17 cellular contexts compared by ENCODE assay signal in the genomic region with DNA sequence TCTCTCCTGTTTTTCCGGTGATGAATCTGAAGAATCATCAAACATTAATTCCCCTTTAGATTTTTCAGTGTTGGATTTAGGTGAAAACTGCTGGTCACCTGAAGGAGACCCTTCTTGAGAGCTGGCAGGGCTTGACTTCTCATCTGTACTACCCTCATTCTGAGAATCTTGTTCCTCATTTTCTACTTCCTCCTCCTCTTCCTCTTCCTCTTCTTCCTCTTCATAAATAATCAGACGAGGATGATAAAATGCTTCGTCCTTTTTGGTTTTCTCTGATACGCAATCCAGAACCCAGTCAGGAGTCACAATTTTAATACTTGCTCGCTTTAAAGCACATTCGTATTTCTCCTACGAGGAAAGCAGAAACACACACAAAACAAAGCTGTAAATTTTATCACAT. TPM values are rescaled to one million over a fixed set of nuclear protein-coding genes. Genes with fewer than 3 reads are reported as not detected.
DNase-seq lines count a peak whose midpoint lies in the region; ATAC-seq and TF ChIP-seq lines count a peak whose summit lies in the region.
"Had no signal": no experiment of that assay in that cellular context is flagged by ENCODE, and none has a peak within 500 bp of the region (broad histone marks: within the 10 kb centered on the region; RNA-seq: fewer than 3 reads in every experiment).

No MANE protein-coding gene starts in this region.

- no peaks in the 10 kb centered on the region for H3K4me1 ChIP-seq in Panc1 (ENCODE audit: control insufficient read depth, insufficient read depth, low read length)

- H3K27ac Mint-ChIP-seq in nephron progenitor cell = peak overlapping the region; percentile 43
- H3K27ac Mint-ChIP-seq: CD4-positive, alpha-beta T cell had no signal

- H3K27me3 Mint-ChIP-seq in nephron progenitor cell (ENCODE audit: low read depth, poor library complexity) = peaks cover 5% of the 10 kb centered on the region
- H3K27me3 Mint-ChIP-seq: CD4-positive, alpha-beta T cell had no signal

- H3K4me1 Mint-ChIP-seq in nephron progenitor cell = no peaks in the 10 kb centered on the region

- H3K9me3 ChIP-seq in Panc1 (ENCODE audit: control insufficient read depth, insufficient read depth, low read depth, low read length) (no peaks in the 10 kb centered on the region), MG63 (no peaks in the 10 kb centered on the region)

- no peak overlapping the region for H3K4me3 ChIP-seq in Panc1 (ENCODE audit: low read depth in 2 of 2, low read length in 2 of 2)
- H3K4me3 ChIP-seq in MG63 = no peak overlapping the region

- BruUV-seq in Panc1 (replicated peaks; lab: Mats Ljungman, UMichigan) = TSS peak; percentile 46

- TF ChIP-seq CTCF in Panc1 (IDR thresholded peaks at IDR 0.05) (no peak), nephron progenitor cell (IDR thresholded peaks at IDR 0.05) (no peak)

- H3K9me3 Mint-ChIP-seq in nephron progenitor cell = no peaks in the 10 kb centered on the region
- H3K9me3 Mint-ChIP-seq: CD4-positive, alpha-beta T cell had no signal

- CTCF ChIA-PET in Panc1 (lab: Charles Lee) = no interaction called here

- peaks cover 11% of the 10 kb centered on the region for H3K36me3 ChIP-seq in Panc1 (ENCODE audit: control insufficient read depth, insufficient read depth, low read length)
- H3K36me3 ChIP-seq in MG63 = peaks cover 11% of the 10 kb centered on the region; the same call in 1 of the 2 replicates

- DNase-seq in NOMO-1 treated with DMSO at 0.1 percent for 48 hours (lab: John Stamatoyannopoulos, UW; ENCODE audit: unreplicated experiment) (peak; percentile 16), NOMO-1 treated with dmso at 0.1 percent for 144 hours (lab: John Stamatoyannopoulos, UW; ENCODE audit: unreplicated experiment) (no peak), GF-D8 (lab: John Stamatoyannopoulos, UW) (peak; percentile 45), Panc1 (ENCODE audit: low read depth, low spot score) (no peak), nephron progenitor cell (no peak), MG63 (no peak)
- no peak for DNase-seq in activated CD8-positive, alpha-beta memory T cell treated with anti-CD3 and anti-CD28 coated beads, Interleukin-2, amount 50 U/mL, for 48 hours
- DNase-seq: 8988T; CD4-positive, alpha-beta T cell; DND-41; GOT3; KG1; NCI-H1436; NCI-H2029 treated with DMSO at 0.1 percent for 48 hours; NCI-H524; PC-3 had no signal

- intact Hi-C loops in Panc1 (cut with micrococcal nuclease; ENCODE audit: unreplicated experiment) = no loop called here

- no peak overlapping the region for H3K27ac ChIP-seq in Panc1 (ENCODE audit: low read length)

- H3K27me3 ChIP-seq in Panc1 (ENCODE audit: control insufficient read depth, insufficient read depth, low read length) (no peaks in the 10 kb centered on the region), MG63 (no peaks in the 10 kb centered on the region)

- no peak for ATAC-seq in Panc1
- ATAC-seq in GM18858 (IDR thresholded peaks at IDR 0.05; ENCODE audit: unreplicated experiment) = no peak
- ATAC-seq: PC-3 had no signal

- peaks cover 55% of the 10 kb centered on the region for H3K36me3 Mint-ChIP-seq in nephron progenitor cell (ENCODE audit: low read depth)

- in situ Hi-C loops in Panc1 (cut with HindIII; ENCODE audit: low pct_unique_long_range_greater_than_20kb, low sequenced_read_pairs) = no loop called here

- no peak overlapping the region for H3K4me3 Mint-ChIP-seq in nephron progenitor cell
- H3K4me3 Mint-ChIP-seq: CD4-positive, alpha-beta T cell had no signal

- POLR2A ChIA-PET in Panc1 (lab: Charles Lee) = no interaction called here

RNA-seq across cellular contexts. Expression of a gene that starts 26.9 kb away (rescaled TPM):
- 27.3 TPM for total RNA-seq in Panc1 (2021; ENCODE audit: unreplicated experiment)
- 18.4 TPM for polyA plus RNA-seq in Panc1 (2012; ENCODE audit: insufficient read length)
- 4.7 and 4.8 TPM in 2 replicates for total RNA-seq in MG63 (2014; rRNA removed; shearing (Covaris generic); ENCODE audit: low replicate concordance)

Comparison
In these comparisons a context has a peak if more than half of its experiments do, and no peak if none do; other contexts are left out.
1. DNase-seq: peak in NOMO-1 treated with DMSO at 0.1 percent for 48 hours (single experiment) and GF-D8 (single experiment); none in NOMO-1 treated with dmso at 0.1 percent for 144 hours (single experiment), Panc1 (single experiment), nephron progenitor cell (single experiment), activated CD8-positive, alpha-beta memory T cell treated with anti-CD3 and anti-CD28 coated beads, Interleukin-2, amount 50 U/mL, for 48 hours (single experiment) and MG63 (single experiment).